ENCODE assay signal across 8 cellular contexts in genomic region chr19:6087074-6087506, GRCh38. TPM values are rescaled to one million over a fixed set of nuclear protein-coding genes. Genes with fewer than 3 reads are reported as not detected.
DNase-seq lines count a peak whose midpoint lies in the region; ATAC-seq lines count a peak whose summit lies in the region.

No MANE protein-coding gene starts in this region.

- ATAC-seq in activated T-cell treated with anti-CD3 and anti-CD28 coated beads, Interleukin-2, amount 50 U/mL, for 4 hours, result peak; percentile 71 to 94
- ATAC-seq in memory B cell (ENCODE audit: low read depth), result peak; percentile 45

- H3K27ac Mint-ChIP-seq in memory B cell, result peak overlapping the region; percentile 75

- H3K27me3 Mint-ChIP-seq in activated T-cell treated with anti-CD3 and anti-CD28 coated beads, Interleukin-2, amount 50 U/mL, for 4 hours (ENCODE audit: low read depth), result no peaks in the 10 kb centered on the region
- H3K27me3 Mint-ChIP-seq in memory B cell, result no peaks in the 10 kb centered on the region

- peaks cover 24% of the 10 kb centered on the region for H3K4me1 Mint-ChIP-seq in activated T-cell treated with anti-CD3 and anti-CD28 coated beads, Interleukin-2, amount 50 U/mL, for 4 hours (ENCODE audit: low read depth)
- peaks cover 20% of the 10 kb centered on the region for H3K4me1 Mint-ChIP-seq in memory B cell

- no peaks in the 10 kb centered on the region for H3K36me3 Mint-ChIP-seq in activated T-cell treated with anti-CD3 and anti-CD28 coated beads, Interleukin-2, amount 50 U/mL, for 4 hours (ENCODE audit: insufficient read depth)
- H3K36me3 Mint-ChIP-seq in memory B cell, result no peaks in the 10 kb centered on the region

- DNase-seq in activated gamma-delta T cell treated with Interleukin-2 at 50 U/mL for 16 hours, result peak; percentile 52
- DNase-seq in activated gamma-delta T cell (lab: John Stamatoyannopoulos, UW), result no peak
- DNase-seq in Kasumi-1 (lab: John Stamatoyannopoulos, UW), result peak; percentile 62 to 74
- DNase-seq in activated T-cell treated with anti-CD3 and anti-CD28 coated beads, Interleukin-2, amount 50 U/mL, for 4 hours, result no peak
- no peak for DNase-seq in memory B cell (ENCODE audit: low spot score in 2 of 2)
- no peak for DNase-seq in SKM-1 (lab: John Stamatoyannopoulos, UW; ENCODE audit: unreplicated experiment)
- DNase-seq in COLO829 (ENCODE audit: low spot score), result no peak
- DNase-seq in pons (ENCODE audit: low spot score), result no peak

- peak overlapping the region; percentile 59 for H3K4me3 Mint-ChIP-seq in activated T-cell treated with anti-CD3 and anti-CD28 coated beads, Interleukin-2, amount 50 U/mL, for 4 hours
- peak overlapping the region; percentile 82 for H3K4me3 Mint-ChIP-seq in memory B cell

- H3K9me3 Mint-ChIP-seq in activated T-cell treated with anti-CD3 and anti-CD28 coated beads, Interleukin-2, amount 50 U/mL, for 4 hours, result no peaks in the 10 kb centered on the region
- no peaks in the 10 kb centered on the region for H3K9me3 Mint-ChIP-seq in memory B cell

RNA-seq across cellular contexts. Expression of gene RFX2, which starts 23.2 kb away (rescaled TPM):
- total RNA-seq in activated T-cell treated with anti-CD3 and anti-CD28 coated beads, Interleukin-2, amount 50 U/mL, for 4 hours, result 1 to 10 TPM; 4.0 to 5.1 (median 4.0) TPM

RNA-seq across cellular contexts. Expression of gene ACSBG2, which starts 48.4 kb away (rescaled TPM):
- total RNA-seq in activated T-cell treated with anti-CD3 and anti-CD28 coated beads, Interleukin-2, amount 50 U/mL, for 4 hours, result not detected

Comparison
In these comparisons a context has a peak if more than half of its experiments do, and no peak if none do; other contexts are left out.
1. DNase-seq: peak in activated gamma-delta T cell treated with Interleukin-2 at 50 U/mL for 16 hours (single experiment) and Kasumi-1 (2 of 2); none in activated gamma-delta T cell (single experiment), activated T-cell treated with anti-CD3 and anti-CD28 coated beads, Interleukin-2, amount 50 U/mL, for 4 hours (single experiment), memory B cell (0 of 2), SKM-1 (single experiment), COLO829 (single experiment) and pons (single experiment).